Comparison of ENCODE assay signal across 23 cellular contexts in the genomic region with DNA sequence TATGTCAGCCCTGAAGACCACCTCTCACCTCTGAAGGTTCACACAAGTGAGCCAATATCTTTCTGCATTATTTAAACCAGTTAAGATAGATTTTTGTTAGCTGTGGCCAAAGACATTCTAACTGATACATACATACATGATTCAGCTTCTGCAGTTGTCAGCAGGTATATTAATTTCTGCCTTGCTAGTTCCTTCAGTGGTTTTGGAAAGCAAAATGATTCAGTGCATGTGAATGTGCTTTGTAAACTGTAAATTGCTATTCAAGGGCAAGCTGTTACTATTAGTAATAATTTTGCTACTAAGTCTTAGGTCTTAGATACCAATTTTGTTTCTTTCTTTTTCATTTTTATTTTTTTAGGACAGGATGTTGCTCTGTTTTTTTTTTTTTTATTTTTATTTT.
DNase-seq lines count a peak whose midpoint lies in the region; ATAC-seq and TF ChIP-seq lines count a peak whose summit lies in the region.
"Had no signal": no experiment of that assay in that cellular context is flagged by ENCODE, and none has a peak within 500 bp of the region (broad histone marks: within the 10 kb centered on the region; RNA-seq: fewer than 3 reads in every experiment).

No MANE protein-coding gene starts in this region.

- dilution Hi-C loops in mammary epithelial cell (cut with HindIII; ENCODE audit: low sequenced_read_pairs), result no loop called here

- H3T11ph ChIP-seq in H9 (ENCODE audit: low read length), result no peak overlapping the region

- H3K36me3 ChIP-seq in mammary epithelial cell (ENCODE audit: insufficient read depth, low read length), result no peaks in the 10 kb centered on the region
- H3K36me3 ChIP-seq: SJSA1, tibial artery had no signal

- H2AFZ ChIP-seq in mammary epithelial cell (ENCODE audit: low read depth, low read length) (no peak overlapping the region), H9 (ENCODE audit: low read length) (no peak overlapping the region)

- H3K14ac ChIP-seq in H9 (ENCODE audit: insufficient read depth, low read length), result no peak overlapping the region

- H3K4me3 Mint-ChIP-seq in MCF 10A (ENCODE audit: unreplicated experiment) (no peak overlapping the region), H9 (no peak overlapping the region)
- H3K4me3 Mint-ChIP-seq: CD4-positive, CD25-positive, alpha-beta regulatory T cell; memory B cell; natural killer cell; stimulated activated effector memory CD8-positive, alpha-beta T cell treated with anti-CD3 and anti-CD28 coated beads, Interleukin-12 subunit alpha, Interleukin-12 subunit beta, amount 100 ng/mL, for 72 hours; T-helper 2 cell treated with Interferon-gamma antibody and Interleukin-4, amounts not matched to agents 5 μg/mL and 100 μg/mL, for 36 hours had no signal

- H3K27ac ChIP-seq in mammary epithelial cell (ENCODE audit: insufficient read depth, low read depth, low read length) (no peak overlapping the region), H9 (ENCODE audit: insufficient read length, low read depth, low read length) (no peak overlapping the region)
- H3K27ac ChIP-seq: 22Rv1, psoas muscle, SJSA1, tibial artery had no signal

- no peak for ATAC-seq in omental fat pad (ENCODE audit: low FRiP score)
- ATAC-seq: activated CD4-positive, CD25-positive, alpha-beta regulatory T cell treated with anti-CD3 and anti-CD28 coated beads, Interleukin-2, amount 50 U/mL, for 24 hours; HepG2; natural killer cell; psoas muscle; stimulated activated effector memory CD8-positive, alpha-beta T cell treated with anti-CD3 and anti-CD28 coated beads, Interleukin-12 subunit alpha, Interleukin-12 subunit beta, amount 100 ng/mL, for 72 hours had no signal

- in situ Hi-C loops in mammary epithelial cell (cut with MboI; ENCODE audit: low sequenced_read_pairs in 2 of 2), result no loop called here

- no peak overlapping the region for H3K4ac ChIP-seq in H9 (ENCODE audit: low read depth, low read length)

- TF ChIP-seq CTCF in mammary epithelial cell (conservative IDR thresholded peaks at IDR 0.05 in 1 of 2, IDR thresholded peaks at IDR 0.05 in 1 of 2; ENCODE audit: extremely low read depth in 1 of 2, insufficient read depth in 1 of 2, low read depth in 1 of 2, low read length in 2 of 2) (no peak), MCF 10A (IDR thresholded peaks at IDR 0.05; ENCODE audit: unreplicated experiment) (no peak), foreskin fibroblast (IDR thresholded peaks at IDR 0.05; ENCODE audit: low read depth, low read length) (no peak), omental fat pad (IDR thresholded peaks at IDR 0.05) (no peak), H9 (conservative IDR thresholded peaks at IDR 0.05) (no peak)

- no peaks in the 10 kb centered on the region for H3K23me2 ChIP-seq in H9 (ENCODE audit: insufficient read length, low read depth, low read length, poor library complexity, severe bottlenecking)

- H3K23ac ChIP-seq in H9 (ENCODE audit: insufficient read length, low read depth, low read length), result no peak overlapping the region

- H3K18ac ChIP-seq in H9 (ENCODE audit: insufficient read length, low read depth, low read length), result no peak overlapping the region

- H2BK12ac ChIP-seq in H9 (ENCODE audit: insufficient read length, low read depth, low read length), result no peak overlapping the region

- CTCF ChIA-PET in mammary epithelial cell (lab: Charles Lee; ENCODE audit: low non-redundant PET) (interaction anchor here (0.7 kb wide), 1 partner anchor 16 kb away, joined by 3 read pairs; no protein-coding TSS in a partner anchor), MCF 10A (lab: Yijun Ruan, JAX) (no interaction called here)

- H3K9ac ChIP-seq in mammary epithelial cell (ENCODE audit: insufficient read depth, low read length) (no peak overlapping the region), H9 (ENCODE audit: extremely low read depth, insufficient read length, low read length) (no peak overlapping the region)

- no peaks in the 10 kb centered on the region for H3K79me2 ChIP-seq in mammary epithelial cell (ENCODE audit: insufficient read depth, low read length)
- no peaks in the 10 kb centered on the region for H3K79me2 ChIP-seq in H9 (ENCODE audit: insufficient read depth, low read length)

- H3K27ac Mint-ChIP-seq in MCF 10A (ENCODE audit: low read depth, unreplicated experiment), result no peak overlapping the region
- H3K27ac Mint-ChIP-seq in H9, result no peak overlapping the region; a peak in 1 of 7 replicates
- H3K27ac Mint-ChIP-seq: CD4-positive, CD25-positive, alpha-beta regulatory T cell; memory B cell; natural killer cell; stimulated activated effector memory CD8-positive, alpha-beta T cell treated with anti-CD3 and anti-CD28 coated beads, Interleukin-12 subunit alpha, Interleukin-12 subunit beta, amount 100 ng/mL, for 72 hours; T-helper 2 cell treated with Interferon-gamma antibody and Interleukin-4, amounts not matched to agents 5 μg/mL and 100 μg/mL, for 36 hours had no signal

- no peak overlapping the region for H2BK20ac ChIP-seq in H9 (ENCODE audit: low read depth, low read length, poor library complexity, severe bottlenecking)

- POLR2A ChIA-PET in MCF 10A (lab: Yijun Ruan, JAX), result interaction anchor here (1.1 kb wide), 1 partner anchor 63 kb away, joined by 3 read pairs; no protein-coding TSS in a partner anchor

- H3K4me1 ChIP-seq in mammary epithelial cell (ENCODE audit: insufficient read depth, low read length) (no peaks in the 10 kb centered on the region), H9 (ENCODE audit: insufficient read depth, low read length) (no peaks in the 10 kb centered on the region; the same call in 1 of the 2 replicates)
- H3K4me1 ChIP-seq: psoas muscle, tibial artery had no signal

- BruUV-seq in mammary epithelial cell (replicated peaks; lab: Mats Ljungman, UMichigan), result no TSS peak
- BruUV-seq in MCF 10A (replicated peaks; lab: Mats Ljungman, UMichigan), result no TSS peak

- H3K9me3 Mint-ChIP-seq in MCF 10A (ENCODE audit: unreplicated experiment) (no peaks in the 10 kb centered on the region), H9 (no peaks in the 10 kb centered on the region)
- H3K9me3 Mint-ChIP-seq: memory B cell; natural killer cell; stimulated activated effector memory CD8-positive, alpha-beta T cell treated with anti-CD3 and anti-CD28 coated beads, Interleukin-12 subunit alpha, Interleukin-12 subunit beta, amount 100 ng/mL, for 72 hours; T-helper 2 cell treated with Interferon-gamma antibody and Interleukin-4, amounts not matched to agents 5 μg/mL and 100 μg/mL, for 36 hours had no signal

- H2AK5ac ChIP-seq in H9 (ENCODE audit: insufficient read length, low read length), result no peak overlapping the region

- no peak overlapping the region for H4K8ac ChIP-seq in H9 (replicated peaks; ENCODE audit: insufficient read length, low read depth, low read length)

- DNase-seq in mammary epithelial cell, result peak; percentile 68
- DNase-seq in MCF 10A (ENCODE audit: unreplicated experiment), result no peak
- peak; percentile 93 for DNase-seq in amniotic epithelial cell (ENCODE audit: low read depth)
- peak; percentile 68 for DNase-seq in foreskin fibroblast
- no peak for DNase-seq in NCI-H128 (lab: John Stamatoyannopoulos, UW; ENCODE audit: unreplicated experiment)
- no peak for DNase-seq in stimulated activated CD4-positive, alpha-beta T cell treated with anti-CD3 and anti-CD28 coated beads, Interleukin-1b, Interleukin-23, amount 100 ng/mL, for 48 hours
- DNase-seq in omental fat pad (ENCODE audit: low spot score), result no peak
- no peak for DNase-seq in H9
- DNase-seq: CD4-positive, CD25-positive, alpha-beta regulatory T cell; islet precursor cell; natural killer cell; NCI-H1930; NCI-H510A treated with DMSO at 0.1 percent for 48 hours; psoas muscle; stimulated activated CD4-positive, alpha-beta T cell treated with anti-CD3 and anti-CD28 coated beads, Interleukin-12 subunit alpha, Interleukin-12 subunit beta, amount 100 ng/mL, for 4 hours; tibial artery had no signal

- H3K36me3 Mint-ChIP-seq in MCF 10A (ENCODE audit: insufficient read depth, unreplicated experiment) (peaks cover 6% of the 10 kb centered on the region), H9 (ENCODE audit: insufficient read depth in 1 of 3, low read depth in 3 of 3) (peaks cover 0 to 3% (median 0%) of the 10 kb centered on the region in 3 experiments; a peak in 2 of 7 replicates)
- H3K36me3 Mint-ChIP-seq: CD4-positive, CD25-positive, alpha-beta regulatory T cell; memory B cell; natural killer cell; stimulated activated effector memory CD8-positive, alpha-beta T cell treated with anti-CD3 and anti-CD28 coated beads, Interleukin-12 subunit alpha, Interleukin-12 subunit beta, amount 100 ng/mL, for 72 hours had no signal

- no peaks in the 10 kb centered on the region for H3K79me1 ChIP-seq in H9 (ENCODE audit: insufficient read depth, low read depth, low read length, poor library complexity, severe bottlenecking)

- H3K9me3 ChIP-seq in mammary epithelial cell (replicated peaks; ENCODE audit: insufficient read depth, low read length), result no peaks in the 10 kb centered on the region
- H3K9me3 ChIP-seq in H9 (ENCODE audit: control insufficient read depth, low read depth, low read length), result no peaks in the 10 kb centered on the region
- H3K9me3 ChIP-seq: psoas muscle, SJSA1, tibial artery had no signal

- H3K27me3 ChIP-seq in mammary epithelial cell (ENCODE audit: insufficient read depth, low read length) (no peaks in the 10 kb centered on the region), H9 (ENCODE audit: insufficient read depth, low read length) (no peaks in the 10 kb centered on the region)
- H3K27me3 ChIP-seq: SJSA1, tibial artery had no signal

- no peak overlapping the region for H4K91ac ChIP-seq in H9 (ENCODE audit: insufficient read length, low read depth, low read length)

- no peak overlapping the region for H2BK15ac ChIP-seq in H9 (ENCODE audit: low read depth, low read length)

- no peaks in the 10 kb centered on the region for H4K20me1 ChIP-seq in mammary epithelial cell (ENCODE audit: insufficient read depth, low read length)
- H4K20me1 ChIP-seq in H9 (ENCODE audit: control insufficient read depth, insufficient read depth, insufficient read length), result no peaks in the 10 kb centered on the region

- H3K4me1 Mint-ChIP-seq in MCF 10A (ENCODE audit: insufficient read depth, unreplicated experiment) (no peaks in the 10 kb centered on the region), H9 (peaks cover 8% of the 10 kb centered on the region in 2 experiments)
- H3K4me1 Mint-ChIP-seq: memory B cell, natural killer cell had no signal

- H3K27me3 Mint-ChIP-seq in MCF 10A (ENCODE audit: insufficient read depth, unreplicated experiment), result no peaks in the 10 kb centered on the region
- H3K27me3 Mint-ChIP-seq in H9 (ENCODE audit: low read depth), result no peaks in the 10 kb centered on the region
- H3K27me3 Mint-ChIP-seq: CD4-positive, CD25-positive, alpha-beta regulatory T cell; memory B cell had no signal

- no peak overlapping the region for H3K56ac ChIP-seq in H9 (ENCODE audit: insufficient read length, low read depth, low read length)

- no peak overlapping the region for H2BK120ac ChIP-seq in H9 (ENCODE audit: low read depth, low read length, poor library complexity, severe bottlenecking)

- no peak overlapping the region for H2BK5ac ChIP-seq in H9 (ENCODE audit: insufficient read length, low read length)

- no peak overlapping the region for H3K4me3 ChIP-seq in mammary epithelial cell (replicated peaks in 1 of 3; ENCODE audit: insufficient read depth in 1 of 3, low read depth in 2 of 3, low read length in 3 of 3)
- H3K4me3 ChIP-seq in foreskin fibroblast (ENCODE audit: low read depth in 1 of 2, low read length in 2 of 2), result no peak overlapping the region
- H3K4me3 ChIP-seq: psoas muscle, SJSA1, tibial artery had no signal

- no peak overlapping the region for H3K4me2 ChIP-seq in mammary epithelial cell (ENCODE audit: insufficient read depth, low read depth, low read length)
- no peak overlapping the region for H3K4me2 ChIP-seq in H9 (ENCODE audit: insufficient read depth, insufficient read length, low read length)

- intact Hi-C loops in mammary epithelial cell (cut with micrococcal nuclease), result no loop called here
- intact Hi-C loops in MCF 10A (cut with micrococcal nuclease), result no loop called here

- no peak overlapping the region for H4K5ac ChIP-seq in H9 (ENCODE audit: insufficient read length, low read depth, low read length)

Comparison
In these comparisons a context has a peak if more than half of its experiments do, and no peak if none do; other contexts are left out.
1. DNase-seq: peak in mammary epithelial cell (single experiment), amniotic epithelial cell (single experiment) and foreskin fibroblast (2 of 2); none in MCF 10A (single experiment), NCI-H128 (single experiment), stimulated activated CD4-positive, alpha-beta T cell treated with anti-CD3 and anti-CD28 coated beads, Interleukin-1b, Interleukin-23, amount 100 ng/mL, for 48 hours (single experiment), omental fat pad (single experiment) and H9 (single experiment).